Comparison of ENCODE assay signal across 1 cellular context in genomic region chr10:31404640-31405039, GRCh38.
TF ChIP-seq lines count a peak whose summit lies in the region.

No MANE protein-coding gene starts in this region.

TF ChIP-seq in GM12878, 131 proteins besides CTCF, POLR2A, EP300 and RAD21 (continued from another document):
- TF ChIP-seq SKIL (IDR thresholded peaks at IDR 0.05; ENCODE audit: low read depth, poor library complexity, severe bottlenecking) (no peak), ZSCAN29 (IDR thresholded peaks at IDR 0.05) (no peak), ZBTB4 (CRISPR knock-in tag; IDR thresholded peaks at IDR 0.05) (no peak), IRF4 (IDR thresholded peaks at IDR 0.05; ENCODE audit: low read depth, low read length) (no peak), PAX5 (IDR thresholded peaks at IDR 0.05; ENCODE audit: borderline replicate concordance, low read depth, low read length) (no peak), HCFC1 (IDR thresholded peaks at IDR 0.05; ENCODE audit: low read length) (no peak), ASH2L (IDR thresholded peaks at IDR 0.05; ENCODE audit: borderline replicate concordance, low read depth) (no peak), STAT3 (IDR thresholded peaks at IDR 0.05; ENCODE audit: low read depth, low read length) (no peak)
